ENCODE assay signal across 12 cellular contexts in genomic region chr18:48663096-48663930, GRCh38.
A peak's percentile ranks its signal among the peaks of the same experiment; 100 is the strongest.
DNase-seq lines count a peak whose midpoint lies in the region; ATAC-seq and TF ChIP-seq lines count a peak whose summit lies in the region.
"Had no signal": no experiment of that assay in that cellular context is flagged by ENCODE, and none has a peak within 500 bp of the region (broad histone marks: within the 10 kb centered on the region; RNA-seq: fewer than 3 reads in every experiment).

No MANE protein-coding gene starts in this region.

- no peak overlapping the region for H2AFZ ChIP-seq in Karpas-422 (ENCODE audit: low read length)
- H2AFZ ChIP-seq in neuronal stem cell (ENCODE audit: low read length): no peak overlapping the region

- H3K9me3 Mint-ChIP-seq in endothelial cell (ENCODE audit: unreplicated experiment): no peaks in the 10 kb centered on the region

- TF ChIP-seq POLR2A in prostate gland (IDR thresholded peaks at IDR 0.05) (no peak), spleen (IDR thresholded peaks at IDR 0.05) (no peak)

- intact Hi-C loops in prostate gland (cut with DNase I): loop anchor here (1.0 to 10.0 kb wide), 4 partner anchors 49 to 1691 kb away; no protein-coding TSS in a partner anchor
- intact Hi-C loops in spleen (cut with DNase I; ENCODE audit: low total_unique reads): loop anchor here (5.0 kb wide), 1 partner anchor 186 kb away; no protein-coding TSS in a partner anchor

- H4K20me1 ChIP-seq in Karpas-422 (ENCODE audit: insufficient read depth, low read depth, low read length): no peaks in the 10 kb centered on the region

- peak overlapping the region; percentile 45 for H3K27ac Mint-ChIP-seq in endothelial cell (ENCODE audit: unreplicated experiment)

- TF ChIP-seq CTCF in C4-2B (conservative IDR thresholded peaks at IDR 0.05): no peak
- no peak for TF ChIP-seq CTCF in endothelial cell (IDR thresholded peaks at IDR 0.05; ENCODE audit: unreplicated experiment)
- TF ChIP-seq CTCF in prostate gland (IDR thresholded peaks at IDR 0.05): no peak
- TF ChIP-seq CTCF in spleen (IDR thresholded peaks at IDR 0.05 in 8 of 11, conservative IDR thresholded peaks at IDR 0.05 in 3 of 11): no peak

- no peak overlapping the region for H2BK12ac ChIP-seq in neuronal stem cell (ENCODE audit: low read length)

- H3K27ac ChIP-seq in C4-2B: peak overlapping the region; percentile 75
- H3K27ac ChIP-seq in Karpas-422 (ENCODE audit: low read length): no peak overlapping the region
- H3K27ac ChIP-seq in neuronal stem cell (replicated peaks; ENCODE audit: low read length): no peak overlapping the region
- peak overlapping the region in 1 of 2 donors; percentile 35 for H3K27ac ChIP-seq in prostate gland
- no peak overlapping the region for H3K27ac ChIP-seq in spleen

- no peak for ATAC-seq in GM21619 (IDR thresholded peaks at IDR 0.05; ENCODE audit: unreplicated experiment)

- H3K4ac ChIP-seq in neuronal stem cell (ENCODE audit: low read length): no peak overlapping the region

- H3K4me3 ChIP-seq in Karpas-422 (ENCODE audit: low read length) (no peak overlapping the region), neuronal stem cell (ENCODE audit: low read length in 2 of 2) (no peak overlapping the region), prostate gland (no peak overlapping the region), spleen (no peak overlapping the region)

- H3K4me1 Mint-ChIP-seq in endothelial cell (ENCODE audit: unreplicated experiment): peaks cover 19% of the 10 kb centered on the region
- H3K4me1 Mint-ChIP-seq: CD4-positive, CD25-positive, alpha-beta regulatory T cell had no signal

- H3K36me3 Mint-ChIP-seq in endothelial cell (ENCODE audit: low read depth, unreplicated experiment): peaks cover 26% of the 10 kb centered on the region
- H3K36me3 Mint-ChIP-seq: CD4-positive, CD25-positive, alpha-beta regulatory T cell had no signal

- no peaks in the 10 kb centered on the region for H3K79me2 ChIP-seq in Karpas-422 (ENCODE audit: low read length)

- H3K9me3 ChIP-seq in Karpas-422 (ENCODE audit: low read length) (peaks cover 5% of the 10 kb centered on the region), neuronal stem cell (replicated peaks in 1 of 2; ENCODE audit: control insufficient read depth in 2 of 2, insufficient read depth in 1 of 2, low read depth in 1 of 2, low read length in 2 of 2) (peaks cover 7 to 12% of the 10 kb centered on the region in 2 donors), prostate gland (no peaks in the 10 kb centered on the region), spleen (peaks cover 0 to 7% (median 0%) of the 10 kb centered on the region in 8 donors)

- no peak overlapping the region for H2BK15ac ChIP-seq in neuronal stem cell (ENCODE audit: low read length)

- H3K9ac ChIP-seq in Karpas-422 (ENCODE audit: low read length) (peak overlapping the region; percentile 54; the same call in 1 of the 2 replicates), neuronal stem cell (ENCODE audit: low read depth, low read length, poor library complexity) (no peak overlapping the region)

- peak overlapping the region; percentile 66 for H2AK5ac ChIP-seq in neuronal stem cell (ENCODE audit: low read depth, low read length)

- H3K14ac ChIP-seq in neuronal stem cell (ENCODE audit: low read length): no peak overlapping the region

- WGBS in neuronal stem cell (ENCODE audit: extremely low coverage in 2 of 2, insufficient read length in 2 of 2, insufficient replicate concordance in 1 of 2), 2 donors: no CpG with 5 or more reads among the region's 14 CpGs
- 91% methylated on average over 14 of the region's 14 CpGs for WGBS in prostate gland
- 90 to 93% (median 91%) methylated on average over 13 to 14 of the region's 14 CpGs for WGBS in spleen, 5 donors

- peak overlapping the region; percentile 10 for H3K4me3 Mint-ChIP-seq in endothelial cell (ENCODE audit: unreplicated experiment)
- H3K4me3 Mint-ChIP-seq: CD4-positive, CD25-positive, alpha-beta regulatory T cell had no signal

- peak overlapping the region; percentile 18 for H3K18ac ChIP-seq in neuronal stem cell (ENCODE audit: low read length)

- peaks cover 19% of the 10 kb centered on the region for H3K27me3 Mint-ChIP-seq in endothelial cell (ENCODE audit: unreplicated experiment)

- no peaks in the 10 kb centered on the region for H3K9me2 ChIP-seq in Karpas-422 (replicated peaks; ENCODE audit: insufficient read depth, low read length)

- H3K79me1 ChIP-seq in neuronal stem cell (ENCODE audit: low read depth, low read length): peaks cover 2% of the 10 kb centered on the region

- no peak overlapping the region for H4K8ac ChIP-seq in neuronal stem cell (ENCODE audit: low read depth, low read length)

- peaks cover 3% of the 10 kb centered on the region; the same call in 1 of the 2 replicates for H3K36me3 ChIP-seq in Karpas-422 (ENCODE audit: insufficient read depth, low read length)
- peaks cover 0 to 5% of the 10 kb centered on the region in 2 donors for H3K36me3 ChIP-seq in neuronal stem cell (replicated peaks in 1 of 2; ENCODE audit: control insufficient read depth in 2 of 2, insufficient read depth in 2 of 2, low read length in 2 of 2)
- no peaks in the 10 kb centered on the region for H3K36me3 ChIP-seq in prostate gland
- peaks cover 0 to 26% (median 0%) of the 10 kb centered on the region in 6 donors for H3K36me3 ChIP-seq in spleen

- DNase-seq in Karpas-422: no peak
- no peak for DNase-seq in endothelial cell (ENCODE audit: low spot score)
- DNase-seq in neuronal stem cell (ENCODE audit: low spot score): no peak
- no peak for DNase-seq in globus pallidus (ENCODE audit: low spot score)
- no peak for DNase-seq in prostate gland (ENCODE audit: low spot score)
- no peak for DNase-seq in spleen
- DNase-seq: GDM1, NCI-H1930, NCI-H510A had no signal

- H3K4me2 ChIP-seq in Karpas-422 (ENCODE audit: low read depth, low read length, poor library complexity, severe bottlenecking): peak overlapping the region; percentile 47
- H3K4me2 ChIP-seq in neuronal stem cell (ENCODE audit: insufficient read depth, low read length, poor library complexity, severe bottlenecking): no peak overlapping the region

- no peak overlapping the region for H4K91ac ChIP-seq in neuronal stem cell (ENCODE audit: low read depth, low read length, poor library complexity)

- no peak overlapping the region for H2BK120ac ChIP-seq in neuronal stem cell (ENCODE audit: low read depth, low read length)

- H3K4me1 ChIP-seq in Karpas-422 (ENCODE audit: low read length) (peaks cover 53% of the 10 kb centered on the region), neuronal stem cell (ENCODE audit: control insufficient read depth in 2 of 2, insufficient read depth in 1 of 2, low read depth in 1 of 2, low read length in 2 of 2) (peaks cover 4 to 7% of the 10 kb centered on the region in 2 donors), prostate gland (replicated peaks) (peaks cover 4% of the 10 kb centered on the region), spleen (peaks cover 0 to 34% (median 10%) of the 10 kb centered on the region in 6 donors)

- no peak overlapping the region for H3K23ac ChIP-seq in neuronal stem cell (ENCODE audit: low read depth, low read length, poor library complexity)

- no peaks in the 10 kb centered on the region for H3K27me3 ChIP-seq in Karpas-422 (ENCODE audit: low read length)
- peaks cover 0 to 2% (median 0%) of the 10 kb centered on the region in 3 experiments for H3K27me3 ChIP-seq in neuronal stem cell (ENCODE audit: control insufficient read depth in 3 of 3, insufficient read depth in 3 of 3, low read depth in 1 of 3, low read length in 3 of 3)
- H3K27me3 ChIP-seq in prostate gland (replicated peaks; ENCODE audit: insufficient read depth): no peaks in the 10 kb centered on the region
- no peaks in the 10 kb centered on the region for H3K27me3 ChIP-seq in spleen (replicated peaks in 1 of 7)

- H2BK5ac ChIP-seq in neuronal stem cell (ENCODE audit: low read length): no peak overlapping the region
